In the genomic region with DNA sequence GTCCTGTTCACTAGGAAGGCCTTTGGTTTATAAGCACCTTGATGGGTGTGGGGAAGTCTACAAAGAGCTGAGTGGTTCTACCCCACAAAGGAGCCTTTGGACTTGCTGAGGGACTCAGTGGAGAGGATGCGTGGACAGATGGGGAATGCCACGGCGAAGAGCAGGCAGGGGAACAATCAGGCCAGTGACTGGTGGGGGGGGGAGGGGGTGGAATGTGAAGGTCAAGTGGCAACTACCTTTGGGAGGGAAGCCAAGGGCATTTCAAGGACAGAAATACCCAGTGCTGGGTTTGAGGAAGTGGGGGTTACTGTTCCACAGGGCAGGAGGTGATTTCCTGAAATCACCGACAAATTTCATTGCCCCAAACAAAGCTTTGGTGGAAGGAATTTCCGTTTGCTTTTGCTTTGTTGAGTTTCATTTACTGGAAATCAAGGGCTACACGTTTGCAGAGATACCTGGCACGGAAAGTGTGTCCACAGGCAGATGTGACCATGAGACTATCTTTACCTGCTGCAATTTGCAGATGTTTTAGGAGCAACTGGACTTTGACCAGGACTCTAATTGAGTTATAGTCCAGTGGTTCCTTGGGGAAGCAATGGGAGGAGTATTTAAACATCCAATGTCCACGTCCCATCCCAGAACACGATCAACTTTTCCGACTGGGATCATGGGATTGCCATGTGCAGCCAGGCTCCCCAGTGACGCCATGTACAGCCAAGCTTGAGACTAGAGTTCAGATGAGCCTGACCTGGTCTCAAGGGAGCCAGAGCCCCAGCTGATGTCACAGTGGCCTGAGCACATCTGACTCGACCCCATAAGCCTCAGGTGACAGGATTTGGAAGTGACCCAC, we compare ENCODE assay signal across 1 cellular context.
TF ChIP-seq lines count a peak whose summit lies in the region.

No MANE protein-coding gene starts in this region.

TF ChIP-seq in HepG2, 621 proteins besides CTCF, POLR2A, EP300 and RAD21 (continues in another document):
- TF ChIP-seq ZNF337 (CRISPR knock-in tag; IDR thresholded peaks at IDR 0.05; ENCODE audit: borderline replicate concordance, low read depth) (no peak), ASH2L (IDR thresholded peaks at IDR 0.05; ENCODE audit: insufficient read length, low read depth, low read length) (no peak), GATAD2A (CRISPR knock-in tag; IDR thresholded peaks at IDR 0.05) (peak; percentile 39; the same call in 1 of the 2 replicates), ZBTB38 (CRISPR knock-in tag; IDR thresholded peaks at IDR 0.05) (no peak), BCL6 (CRISPR knock-in tag; IDR thresholded peaks at IDR 0.05) (peak; percentile 36), SOX13 (IDR thresholded peaks at IDR 0.05) (peak; percentile 32; the same call in 1 of the 2 replicates), SOX13 (CRISPR knock-in tag; conservative IDR thresholded peaks at IDR 0.05 in 1 of 2, IDR thresholded peaks at IDR 0.05 in 1 of 2) (peak in 1 of 2 experiments; percentile 52; a peak in 1 of 4 replicates), ZNF205 (CRISPR knock-in tag; IDR thresholded peaks at IDR 0.05) (no peak; the same call in 1 of the 2 replicates), ZNF607 (CRISPR knock-in tag; IDR thresholded peaks at IDR 0.05; ENCODE audit: borderline replicate concordance) (no peak; the same call in 1 of the 2 replicates), FOXA1 (IDR thresholded peaks at IDR 0.05) (no peak), FOXA1 (CRISPR knock-in tag; IDR thresholded peaks at IDR 0.05) (peak; percentile 26; the same call in 1 of the 2 replicates), TAF1 (CRISPR knock-in tag; IDR thresholded peaks at IDR 0.05) (peak; percentile 45), ZNF569 (CRISPR knock-in tag; IDR thresholded peaks at IDR 0.05; ENCODE audit: borderline replicate concordance) (no peak), CREB1 (IDR thresholded peaks at IDR 0.05) (no peak), CREB1 (CRISPR knock-in tag; IDR thresholded peaks at IDR 0.05) (no peak), KLF6 (CRISPR knock-in tag; IDR thresholded peaks at IDR 0.05) (no peak), SUZ12 (IDR thresholded peaks at IDR 0.05; ENCODE audit: low read depth, low read length) (no peak), FIP1L1 (IDR thresholded peaks at IDR 0.05; ENCODE audit: borderline replicate concordance, insufficient read depth, low read depth, low read length) (no peak), ZNF274 (CRISPR knock-in tag; IDR thresholded peaks at IDR 0.05) (peak; percentile 27; the same call in 1 of the 2 replicates), NBN (conservative IDR thresholded peaks at IDR 0.05) (no peak), CREM (IDR thresholded peaks at IDR 0.05) (peak; percentile 49; the same call in 1 of the 2 replicates), CREM (CRISPR knock-in tag; IDR thresholded peaks at IDR 0.05) (no peak), ZNF670 (CRISPR knock-in tag; IDR thresholded peaks at IDR 0.05; ENCODE audit: borderline replicate concordance) (no peak), ZMYM3 (CRISPR knock-in tag; IDR thresholded peaks at IDR 0.05) (no peak), ZNF616 (CRISPR knock-in tag; IDR thresholded peaks at IDR 0.05; ENCODE audit: low read depth) (0 out of 2 replicates have a peak, but pooled peaks have one; percentile 14), ZBTB3 (CRISPR knock-in tag; IDR thresholded peaks at IDR 0.05; ENCODE audit: borderline replicate concordance, low read depth) (no peak), ZNF816 (CRISPR knock-in tag; IDR thresholded peaks at IDR 0.05; ENCODE audit: borderline replicate concordance) (no peak), TOE1 (CRISPR knock-in tag; IDR thresholded peaks at IDR 0.05) (no peak), DNMT1 (CRISPR knock-in tag; IDR thresholded peaks at IDR 0.05) (0 out of 2 replicates have a peak, but pooled peaks have one; percentile 41), TCF7 (IDR thresholded peaks at IDR 0.05; ENCODE audit: low read depth) (no peak), NFATC3 (CRISPR knock-in tag; IDR thresholded peaks at IDR 0.05) (no peak), ARNT (IDR thresholded peaks at IDR 0.05) (no peak), MAF1 (CRISPR knock-in tag; IDR thresholded peaks at IDR 0.05; ENCODE audit: borderline replicate concordance) (no peak), KDM5B (CRISPR knock-in tag; IDR thresholded peaks at IDR 0.05; ENCODE audit: borderline replicate concordance) (peak; percentile 46; the same call in 1 of the 2 replicates), ARHGAP35 (CRISPR knock-in tag; IDR thresholded peaks at IDR 0.05; ENCODE audit: borderline replicate concordance) (no peak), ZNF124 (CRISPR knock-in tag; IDR thresholded peaks at IDR 0.05) (no peak), ZNF713 (CRISPR knock-in tag; IDR thresholded peaks at IDR 0.05) (no peak), TRIM24 (CRISPR knock-in tag; IDR thresholded peaks at IDR 0.05) (no peak), SOX5 (CRISPR knock-in tag; IDR thresholded peaks at IDR 0.05; ENCODE audit: borderline replicate concordance) (peak; percentile 51; the same call in 1 of the 2 replicates), DMAP1 (CRISPR knock-in tag; IDR thresholded peaks at IDR 0.05) (peak; percentile 69; the same call in 1 of the 2 replicates), ZKSCAN5 (CRISPR knock-in tag; IDR thresholded peaks at IDR 0.05) (no peak), ZMYM4 (CRISPR knock-in tag; IDR thresholded peaks at IDR 0.05) (peak; percentile 59), ZNF570 (CRISPR knock-in tag; IDR thresholded peaks at IDR 0.05; ENCODE audit: borderline replicate concordance) (no peak), KLF16 (CRISPR knock-in tag; IDR thresholded peaks at IDR 0.05) (0 out of 4 replicates have a peak, but pooled peaks of 1 of the 2 experiments have one; percentile 17), ZFP82 (CRISPR knock-in tag; IDR thresholded peaks at IDR 0.05; ENCODE audit: borderline replicate concordance) (no peak)
- TF ChIP-seq, protein P1, sequence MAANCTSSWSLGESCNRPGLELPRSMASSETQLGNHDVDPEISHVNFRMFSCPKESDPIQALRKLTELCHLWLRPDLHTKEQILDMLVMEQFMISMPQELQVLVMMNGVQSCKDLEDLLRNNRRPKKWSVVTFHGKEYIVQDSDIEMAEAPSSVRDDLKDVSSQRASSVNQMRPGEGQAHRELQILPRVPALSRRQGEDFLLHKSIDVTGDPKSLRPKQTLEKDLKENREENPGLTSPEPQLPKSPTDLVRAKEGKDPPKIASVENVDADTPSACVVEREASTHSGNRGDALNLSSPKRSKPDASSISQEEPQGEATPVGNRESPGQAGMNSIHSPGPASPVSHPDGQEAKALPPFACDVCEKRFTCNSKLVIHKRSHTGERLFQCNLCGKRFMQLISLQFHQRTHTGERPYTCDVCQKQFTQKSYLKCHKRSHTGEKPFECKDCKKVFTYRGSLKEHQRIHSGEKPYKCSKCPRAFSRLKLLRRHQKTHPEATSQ (CRISPR knock-in tag; IDR thresholded peaks at IDR 0.05; ENCODE audit: borderline replicate concordance): no peak
- TF ChIP-seq, protein P2, sequence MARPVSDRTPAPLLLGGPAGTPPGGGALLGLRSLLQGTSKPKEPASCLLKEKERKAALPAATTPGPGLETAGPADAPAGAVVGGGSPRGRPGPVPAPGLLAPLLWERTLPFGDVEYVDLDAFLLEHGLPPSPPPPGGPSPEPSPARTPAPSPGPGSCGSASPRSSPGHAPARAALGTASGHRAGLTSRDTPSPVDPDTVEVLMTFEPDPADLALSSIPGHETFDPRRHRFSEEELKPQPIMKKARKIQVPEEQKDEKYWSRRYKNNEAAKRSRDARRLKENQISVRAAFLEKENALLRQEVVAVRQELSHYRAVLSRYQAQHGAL (CRISPR knock-in tag; IDR thresholded peaks at IDR 0.05; ENCODE audit: not compliant biosample characterization): no peak
- TF ChIP-seq, protein P3, sequence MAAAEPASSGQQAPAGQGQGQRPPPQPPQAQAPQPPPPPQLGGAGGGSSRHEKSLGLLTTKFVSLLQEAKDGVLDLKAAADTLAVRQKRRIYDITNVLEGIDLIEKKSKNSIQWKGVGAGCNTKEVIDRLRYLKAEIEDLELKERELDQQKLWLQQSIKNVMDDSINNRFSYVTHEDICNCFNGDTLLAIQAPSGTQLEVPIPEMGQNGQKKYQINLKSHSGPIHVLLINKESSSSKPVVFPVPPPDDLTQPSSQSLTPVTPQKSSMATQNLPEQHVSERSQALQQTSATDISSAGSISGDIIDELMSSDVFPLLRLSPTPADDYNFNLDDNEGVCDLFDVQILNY (CRISPR knock-in tag; conservative IDR thresholded peaks at IDR 0.05): no peak
- TF ChIP-seq, protein P4, sequence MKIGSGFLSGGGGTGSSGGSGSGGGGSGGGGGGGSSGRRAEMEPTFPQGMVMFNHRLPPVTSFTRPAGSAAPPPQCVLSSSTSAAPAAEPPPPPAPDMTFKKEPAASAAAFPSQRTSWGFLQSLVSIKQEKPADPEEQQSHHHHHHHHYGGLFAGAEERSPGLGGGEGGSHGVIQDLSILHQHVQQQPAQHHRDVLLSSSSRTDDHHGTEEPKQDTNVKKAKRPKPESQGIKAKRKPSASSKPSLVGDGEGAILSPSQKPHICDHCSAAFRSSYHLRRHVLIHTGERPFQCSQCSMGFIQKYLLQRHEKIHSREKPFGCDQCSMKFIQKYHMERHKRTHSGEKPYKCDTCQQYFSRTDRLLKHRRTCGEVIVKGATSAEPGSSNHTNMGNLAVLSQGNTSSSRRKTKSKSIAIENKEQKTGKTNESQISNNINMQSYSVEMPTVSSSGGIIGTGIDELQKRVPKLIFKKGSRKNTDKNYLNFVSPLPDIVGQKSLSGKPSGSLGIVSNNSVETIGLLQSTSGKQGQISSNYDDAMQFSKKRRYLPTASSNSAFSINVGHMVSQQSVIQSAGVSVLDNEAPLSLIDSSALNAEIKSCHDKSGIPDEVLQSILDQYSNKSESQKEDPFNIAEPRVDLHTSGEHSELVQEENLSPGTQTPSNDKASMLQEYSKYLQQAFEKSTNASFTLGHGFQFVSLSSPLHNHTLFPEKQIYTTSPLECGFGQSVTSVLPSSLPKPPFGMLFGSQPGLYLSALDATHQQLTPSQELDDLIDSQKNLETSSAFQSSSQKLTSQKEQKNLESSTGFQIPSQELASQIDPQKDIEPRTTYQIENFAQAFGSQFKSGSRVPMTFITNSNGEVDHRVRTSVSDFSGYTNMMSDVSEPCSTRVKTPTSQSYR (CRISPR knock-in tag; IDR thresholded peaks at IDR 0.05; ENCODE audit: borderline replicate concordance): peak; percentile 87
- TF ChIP-seq, protein P5, sequence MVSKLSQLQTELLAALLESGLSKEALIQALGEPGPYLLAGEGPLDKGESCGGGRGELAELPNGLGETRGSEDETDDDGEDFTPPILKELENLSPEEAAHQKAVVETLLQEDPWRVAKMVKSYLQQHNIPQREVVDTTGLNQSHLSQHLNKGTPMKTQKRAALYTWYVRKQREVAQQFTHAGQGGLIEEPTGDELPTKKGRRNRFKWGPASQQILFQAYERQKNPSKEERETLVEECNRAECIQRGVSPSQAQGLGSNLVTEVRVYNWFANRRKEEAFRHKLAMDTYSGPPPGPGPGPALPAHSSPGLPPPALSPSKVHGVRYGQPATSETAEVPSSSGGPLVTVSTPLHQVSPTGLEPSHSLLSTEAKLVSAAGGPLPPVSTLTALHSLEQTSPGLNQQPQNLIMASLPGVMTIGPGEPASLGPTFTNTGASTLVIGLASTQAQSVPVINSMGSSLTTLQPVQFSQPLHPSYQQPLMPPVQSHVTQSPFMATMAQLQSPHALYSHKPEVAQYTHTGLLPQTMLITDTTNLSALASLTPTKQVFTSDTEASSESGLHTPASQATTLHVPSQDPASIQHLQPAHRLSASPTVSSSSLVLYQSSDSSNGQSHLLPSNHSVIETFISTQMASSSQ (IDR thresholded peaks at IDR 0.05; ENCODE audit: low read depth): no peak
- TF ChIP-seq, protein P5 (CRISPR knock-in tag; IDR thresholded peaks at IDR 0.05; ENCODE audit: borderline replicate concordance): no peak; the same call in 1 of the 2 replicates
- TF ChIP-seq, protein P6, sequence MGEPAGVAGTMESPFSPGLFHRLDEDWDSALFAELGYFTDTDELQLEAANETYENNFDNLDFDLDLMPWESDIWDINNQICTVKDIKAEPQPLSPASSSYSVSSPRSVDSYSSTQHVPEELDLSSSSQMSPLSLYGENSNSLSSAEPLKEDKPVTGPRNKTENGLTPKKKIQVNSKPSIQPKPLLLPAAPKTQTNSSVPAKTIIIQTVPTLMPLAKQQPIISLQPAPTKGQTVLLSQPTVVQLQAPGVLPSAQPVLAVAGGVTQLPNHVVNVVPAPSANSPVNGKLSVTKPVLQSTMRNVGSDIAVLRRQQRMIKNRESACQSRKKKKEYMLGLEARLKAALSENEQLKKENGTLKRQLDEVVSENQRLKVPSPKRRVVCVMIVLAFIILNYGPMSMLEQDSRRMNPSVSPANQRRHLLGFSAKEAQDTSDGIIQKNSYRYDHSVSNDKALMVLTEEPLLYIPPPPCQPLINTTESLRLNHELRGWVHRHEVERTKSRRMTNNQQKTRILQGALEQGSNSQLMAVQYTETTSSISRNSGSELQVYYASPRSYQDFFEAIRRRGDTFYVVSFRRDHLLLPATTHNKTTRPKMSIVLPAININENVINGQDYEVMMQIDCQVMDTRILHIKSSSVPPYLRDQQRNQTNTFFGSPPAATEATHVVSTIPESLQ (CRISPR knock-in tag; conservative IDR thresholded peaks at IDR 0.05): no peak
- TF ChIP-seq, protein P7, sequence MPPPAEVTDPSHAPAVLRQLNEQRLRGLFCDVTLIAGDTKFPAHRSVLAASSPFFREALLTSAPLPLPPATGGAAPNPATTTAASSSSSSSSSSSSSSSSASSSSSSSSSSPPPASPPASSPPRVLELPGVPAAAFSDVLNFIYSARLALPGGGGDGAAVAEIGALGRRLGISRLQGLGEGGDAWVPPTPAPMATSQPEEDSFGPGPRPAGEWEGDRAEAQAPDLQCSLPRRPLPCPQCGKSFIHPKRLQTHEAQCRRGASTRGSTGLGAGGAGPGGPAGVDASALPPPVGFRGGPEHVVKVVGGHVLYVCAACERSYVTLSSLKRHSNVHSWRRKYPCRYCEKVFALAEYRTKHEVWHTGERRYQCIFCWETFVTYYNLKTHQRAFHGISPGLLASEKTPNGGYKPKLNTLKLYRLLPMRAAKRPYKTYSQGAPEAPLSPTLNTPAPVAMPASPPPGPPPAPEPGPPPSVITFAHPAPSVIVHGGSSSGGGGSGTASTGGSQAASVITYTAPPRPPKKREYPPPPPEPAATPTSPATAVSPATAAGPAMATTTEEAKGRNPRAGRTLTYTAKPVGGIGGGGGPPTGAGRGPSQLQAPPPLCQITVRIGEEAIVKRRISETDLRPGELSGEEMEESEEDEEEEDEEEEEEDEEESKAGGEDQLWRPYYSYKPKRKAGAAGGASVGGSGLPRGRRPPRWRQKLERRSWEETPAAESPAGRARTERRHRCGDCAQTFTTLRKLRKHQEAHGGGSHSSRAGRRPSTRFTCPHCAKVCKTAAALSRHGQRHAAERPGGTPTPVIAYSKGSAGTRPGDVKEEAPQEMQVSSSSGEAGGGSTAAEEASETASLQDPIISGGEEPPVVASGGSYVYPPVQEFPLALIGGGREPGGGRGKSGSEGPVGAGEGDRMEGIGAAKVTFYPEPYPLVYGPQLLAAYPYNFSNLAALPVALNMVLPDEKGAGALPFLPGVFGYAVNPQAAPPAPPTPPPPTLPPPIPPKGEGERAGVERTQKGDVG (CRISPR knock-in tag; IDR thresholded peaks at IDR 0.05; ENCODE audit: borderline replicate concordance): no peak
